ENCODE assay signal across 8 cellular contexts in the genomic region with DNA sequence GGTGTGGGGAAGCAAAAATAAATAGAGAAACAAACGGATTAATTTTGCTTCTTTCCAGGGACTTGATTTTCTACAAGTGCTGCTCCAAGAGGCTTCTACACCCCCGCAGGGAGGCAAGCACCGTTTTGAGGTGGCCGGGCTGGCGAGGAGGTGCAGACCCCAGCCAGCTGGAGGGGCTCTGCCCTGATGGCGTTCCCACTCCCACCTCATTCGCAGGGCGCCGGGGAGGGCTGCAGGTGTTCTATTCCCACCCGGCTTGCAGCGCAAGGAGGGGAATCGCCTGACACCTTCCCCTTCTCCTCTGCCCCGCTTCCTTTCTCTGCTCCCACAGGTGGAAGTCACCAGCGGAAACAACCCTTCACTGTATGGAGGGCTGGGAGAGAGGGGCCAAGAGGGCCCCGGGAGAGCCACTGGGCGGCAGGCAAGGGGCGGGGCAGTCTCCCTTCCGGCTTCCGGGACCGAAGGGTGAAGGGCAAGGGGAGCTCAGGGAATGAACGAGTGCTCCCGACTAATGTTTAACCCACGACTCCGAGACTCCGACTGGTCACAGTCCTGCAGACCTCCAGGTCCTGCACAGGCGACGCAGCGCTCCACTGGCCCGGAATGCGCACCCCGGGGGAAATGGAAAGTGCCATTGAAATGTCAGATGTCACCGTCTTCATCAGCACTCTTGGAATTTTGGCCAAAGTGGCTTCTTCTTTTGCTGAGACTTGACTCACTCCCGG. TPM values are rescaled to one million over a fixed set of nuclear protein-coding genes. Genes with fewer than 3 reads are reported as not detected.
DNase-seq lines count a peak whose midpoint lies in the region; ATAC-seq and TF ChIP-seq lines count a peak whose summit lies in the region.

No MANE protein-coding gene starts in this region.

- H3K79me2 ChIP-seq in ACC112 (ENCODE audit: control insufficient read depth, insufficient read depth, low read length, unreplicated experiment) = no peaks in the 10 kb centered on the region

- ATAC-seq in GM18499 (IDR thresholded peaks at IDR 0.05; ENCODE audit: insufficient read depth, unreplicated experiment) = peak; percentile 9
- ATAC-seq in HG02885 (IDR thresholded peaks at IDR 0.05; ENCODE audit: poor library complexity, unreplicated experiment) = peak; percentile 52

- WGBS in prostate gland = 2% methylated on average over 33 of the region's 33 CpGs

- no peak for TF ChIP-seq POLR2A in prostate gland (IDR thresholded peaks at IDR 0.05)

- H2AFZ ChIP-seq in ACC112 (ENCODE audit: low read length, unreplicated experiment) = peak overlapping the region; percentile 99

- H3K4me1 ChIP-seq in ACC112 (ENCODE audit: control insufficient read depth, insufficient read depth, low read length, unreplicated experiment) (peaks cover 49% of the 10 kb centered on the region), cardiac muscle cell (ENCODE audit: low read depth) (peaks cover 4% of the 10 kb centered on the region), prostate gland (replicated peaks) (no peaks in the 10 kb centered on the region)

- H3K27me3 ChIP-seq in ACC112 (ENCODE audit: insufficient read depth, low read length) (no peaks in the 10 kb centered on the region), cardiac muscle cell (no peaks in the 10 kb centered on the region), prostate gland (replicated peaks; ENCODE audit: insufficient read depth) (no peaks in the 10 kb centered on the region)

- peak overlapping the region; percentile 94 for H3K4me3 ChIP-seq in ACC112 (ENCODE audit: low read depth, low read length)
- H3K4me3 ChIP-seq in cardiac muscle cell = peak overlapping the region; percentile 87
- peak overlapping the region; percentile 59 to 67 for H3K4me3 ChIP-seq in prostate gland

- DNase-seq in NCI-H774 (lab: John Stamatoyannopoulos, UW) (peak; percentile 49), cardiac muscle cell (ENCODE audit: low read depth in 1 of 2, low spot score in 1 of 2) (peak; percentile 34 to 69), prostate gland (ENCODE audit: low spot score) (peak; percentile 13), NCI-H2029 (lab: John Stamatoyannopoulos, UW) (no peak)
- peak; percentile 78 for DNase-seq in activated effector memory CD4-positive, alpha-beta T cell treated with anti-CD3 and anti-CD28 coated beads, Interleukin-2, amount 50 U/mL, for 16 hours

- H3K9me3 ChIP-seq in cardiac muscle cell (ENCODE audit: low read depth) (no peaks in the 10 kb centered on the region), prostate gland (no peaks in the 10 kb centered on the region)

- TF ChIP-seq CTCF in cardiac muscle cell (IDR thresholded peaks at IDR 0.05; ENCODE audit: low read depth, low read length) (no peak), prostate gland (IDR thresholded peaks at IDR 0.05) (no peak)

- intact Hi-C loops in prostate gland (cut with DNase I) = loop anchor here (1.0 to 2.0 kb wide), 2 partner anchors 211 to 461 kb away; no protein-coding TSS in a partner anchor

- H3K36me3 ChIP-seq in ACC112 (ENCODE audit: insufficient read depth, low read length) (no peaks in the 10 kb centered on the region), cardiac muscle cell (no peaks in the 10 kb centered on the region), prostate gland (no peaks in the 10 kb centered on the region)

- H3K27ac ChIP-seq in ACC112 (ENCODE audit: low read depth, low read length) (no peak overlapping the region), cardiac muscle cell (no peak overlapping the region), prostate gland (peak overlapping the region; percentile 74 to 78)

RNA-seq across cellular contexts. Expression of gene TEX35, which starts 29.1 kb away (rescaled TPM):
- total RNA-seq in cardiac muscle cell (not detected in 2 replicates), prostate gland (1 to 10 TPM in 1 of 2 donors, not detected in 1; 3.0 TPM)
- not detected in 2 replicates for polyA plus RNA-seq in cardiac muscle cell

RNA-seq across cellular contexts. Expression of gene CLEC20A, which starts 45.2 kb away (rescaled TPM):
- total RNA-seq in cardiac muscle cell = not detected in 2 replicates
- not detected in 2 replicates for polyA plus RNA-seq in cardiac muscle cell
- total RNA-seq in prostate gland = not detected

Comparison
In these comparisons a context has a peak if more than half of its experiments do, and no peak if none do; other contexts are left out.
1. H3K27ac ChIP-seq: peak in prostate gland (2 of 2); none in ACC112 (single experiment) and cardiac muscle cell (single experiment).
2. Peak in every context shown above with its lines, with median percentiles within 50 percentile points of each other: H3K4me3 ChIP-seq.